28 cellular contexts compared by ENCODE assay signal in genomic region chr5:108606185-108606584, GRCh38.
"Had no signal": no experiment of that assay in that cellular context is flagged by ENCODE, and none has a peak within 500 bp of the region (broad histone marks: within the 10 kb centered on the region; RNA-seq: fewer than 3 reads in every experiment).

No MANE protein-coding gene starts in this region.

- H3K36me3 ChIP-seq: ascending aorta, SJCRH30, WERI-Rb-1 had no signal

- ATAC-seq: activated CD4-positive, alpha-beta T cell treated with anti-CD3 and anti-CD28 coated beads for 36 hours; activated naive CD8-positive, alpha-beta T cell treated with anti-CD3 and anti-CD28 coated beads, Interleukin-2, amount 50 U/mL, for 24 hours; body of pancreas; Panc1; Right ventricle myocardium inferior had no signal

- H3K4me1 Mint-ChIP-seq: activated CD4-positive, alpha-beta memory T cell treated with anti-CD3 and anti-CD28 coated beads, Interleukin-2, amount 10 ng/mL, durations not matched to agents 7 days and 5 days; activated naive CD8-positive, alpha-beta T cell treated with anti-CD3 and anti-CD28 coated beads, Interleukin-2, amount 50 U/mL, for 24 hours had no signal

- H3K27ac Mint-ChIP-seq: activated CD4-positive, alpha-beta memory T cell treated with anti-CD3 and anti-CD28 coated beads, Interleukin-2, amount 10 ng/mL, durations not matched to agents 7 days and 5 days; activated CD4-positive, alpha-beta T cell treated with anti-CD3 and anti-CD28 coated beads for 36 hours; activated naive CD8-positive, alpha-beta T cell treated with anti-CD3 and anti-CD28 coated beads, Interleukin-2, amount 50 U/mL, for 24 hours had no signal

- H3K4me2 ChIP-seq: SK-N-SH had no signal

- H3K27ac ChIP-seq: ascending aorta, body of pancreas, SJCRH30, WERI-Rb-1 had no signal

- DNase-seq: activated CD4-positive, alpha-beta memory T cell treated with anti-CD3 and anti-CD28 coated beads, Interleukin-2, amount 10 ng/mL, durations not matched to agents 7 days and 5 days; activated CD4-positive, alpha-beta T cell treated with anti-CD3 and anti-CD28 coated beads for 36 hours; activated CD4-positive, alpha-beta T cell treated with anti-CD3 and anti-CD28 coated beads, Interleukin-2, amount 50 U/mL, for 1 hour; activated CD8-positive, alpha-beta memory T cell treated with anti-CD3 and anti-CD28 coated beads, Interleukin-2, amount 50 U/mL, for 48 hours; activated naive CD4-positive, alpha-beta T cell treated with anti-CD3 and anti-CD28 coated beads, Interleukin-2, amount 50 U/mL, for 16 hours; activated naive CD8-positive, alpha-beta T cell treated with anti-CD3 and anti-CD28 coated beads, Interleukin-2, amount 50 U/mL, for 24 hours; activated T-cell treated with anti-CD3 and anti-CD28 coated beads, Interleukin-2, amount 50 U/mL, for 1 hour; amniotic stem cell; body of pancreas; MV-4-11; NCI-H1092 treated with DMSO at 0.1 percent for 48 hours; NCI-H1417 treated with DMSO at 0.1 percent for 48 hours; NCI-H1694; NCI-H2029; NCI-H2107; NCI-H2171 treated with DMSO at 0.1 percent for 48 hours; NCI-H226; NCI-H526; NCI-H774; OCI-M1; RPMI8226; SJCRH30; SK-N-SH; T-helper 1 cell; WERI-Rb-1 had no signal

- H3K9me2 ChIP-seq: SK-N-SH had no signal

- H3K4me3 ChIP-seq: ascending aorta, body of pancreas, SJCRH30 had no signal

- H3K4me3 Mint-ChIP-seq: activated CD4-positive, alpha-beta memory T cell treated with anti-CD3 and anti-CD28 coated beads, Interleukin-2, amount 10 ng/mL, durations not matched to agents 7 days and 5 days; activated CD4-positive, alpha-beta T cell treated with anti-CD3 and anti-CD28 coated beads for 36 hours; activated naive CD8-positive, alpha-beta T cell treated with anti-CD3 and anti-CD28 coated beads, Interleukin-2, amount 50 U/mL, for 24 hours had no signal

- H3K27me3 ChIP-seq: ascending aorta, body of pancreas, SJCRH30 had no signal

- H3K4me1 ChIP-seq: ascending aorta, body of pancreas, SJCRH30 had no signal

- H3K9me3 Mint-ChIP-seq: activated CD4-positive, alpha-beta memory T cell treated with anti-CD3 and anti-CD28 coated beads, Interleukin-2, amount 10 ng/mL, durations not matched to agents 7 days and 5 days had no signal
